In genomic region chr4:116055857-116056827, GRCh38 we compare ENCODE assay signal across 1 cellular context.
TF ChIP-seq lines count a peak whose summit lies in the region.

No MANE protein-coding gene starts in this region.

TF ChIP-seq in WTC11, 78 proteins besides CTCF, POLR2A, EP300 and RAD21 (continued from another document):
- TF ChIP-seq ATF6 (CRISPR knock-in tag; IDR thresholded peaks at IDR 0.05), result no peak
- TF ChIP-seq ZNF416 (CRISPR knock-in tag; IDR thresholded peaks at IDR 0.05), result no peak
- TF ChIP-seq, protein P1, sequence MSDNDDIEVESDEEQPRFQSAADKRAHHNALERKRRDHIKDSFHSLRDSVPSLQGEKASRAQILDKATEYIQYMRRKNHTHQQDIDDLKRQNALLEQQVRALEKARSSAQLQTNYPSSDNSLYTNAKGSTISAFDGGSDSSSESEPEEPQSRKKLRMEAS (CRISPR knock-in tag; IDR thresholded peaks at IDR 0.05), result no peak
- TF ChIP-seq FOXK1 (CRISPR knock-in tag; IDR thresholded peaks at IDR 0.05), result no peak
- TF ChIP-seq HMGA2 (CRISPR knock-in tag; IDR thresholded peaks at IDR 0.05), result no peak
- no peak for TF ChIP-seq MLX (CRISPR knock-in tag; IDR thresholded peaks at IDR 0.05)
- no peak for TF ChIP-seq ETV6 (CRISPR knock-in tag; IDR thresholded peaks at IDR 0.05)
- TF ChIP-seq, protein P2, sequence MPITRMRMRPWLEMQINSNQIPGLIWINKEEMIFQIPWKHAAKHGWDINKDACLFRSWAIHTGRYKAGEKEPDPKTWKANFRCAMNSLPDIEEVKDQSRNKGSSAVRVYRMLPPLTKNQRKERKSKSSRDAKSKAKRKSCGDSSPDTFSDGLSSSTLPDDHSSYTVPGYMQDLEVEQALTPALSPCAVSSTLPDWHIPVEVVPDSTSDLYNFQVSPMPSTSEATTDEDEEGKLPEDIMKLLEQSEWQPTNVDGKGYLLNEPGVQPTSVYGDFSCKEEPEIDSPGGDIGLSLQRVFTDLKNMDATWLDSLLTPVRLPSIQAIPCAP (CRISPR knock-in tag; IDR thresholded peaks at IDR 0.05), result no peak
- no peak for TF ChIP-seq ZNF396 (CRISPR knock-in tag; IDR thresholded peaks at IDR 0.05; ENCODE audit: borderline replicate concordance)
- TF ChIP-seq ZNF281 (CRISPR knock-in tag; IDR thresholded peaks at IDR 0.05), result no peak
- no peak for TF ChIP-seq KAT7 (CRISPR knock-in tag; IDR thresholded peaks at IDR 0.05; ENCODE audit: borderline replicate concordance)
- no peak for TF ChIP-seq NFYB (CRISPR knock-in tag; conservative IDR thresholded peaks at IDR 0.05; ENCODE audit: low read depth)
- TF ChIP-seq ZNF219 (CRISPR knock-in tag; IDR thresholded peaks at IDR 0.05; ENCODE audit: borderline replicate concordance), result no peak
- no peak for TF ChIP-seq FOXP1 (CRISPR knock-in tag; IDR thresholded peaks at IDR 0.05; ENCODE audit: borderline replicate concordance)
